ENCODE assay signal across 8 cellular contexts in genomic region chr12:55728185-55728931, GRCh38. TPM values are rescaled to one million over a fixed set of nuclear protein-coding genes. Genes with fewer than 3 reads are reported as not detected.
DNase-seq lines count a peak whose midpoint lies in the region; ATAC-seq and TF ChIP-seq lines count a peak whose summit lies in the region.

No MANE protein-coding gene starts in this region.

- peaks cover 58% of the 10 kb centered on the region for H3K79me2 ChIP-seq in GM23248 (ENCODE audit: insufficient read depth)

- peak overlapping the region; percentile 94 to 99 (median 96) for H3K27ac Mint-ChIP-seq in brain

- H3F3A ChIP-seq in GM23248 (ENCODE audit: insufficient read depth) = peaks cover 51% of the 10 kb centered on the region

- no peaks in the 10 kb centered on the region for H3K9me2 ChIP-seq in GM23248 (ENCODE audit: insufficient read depth)

- H3K27me3 Mint-ChIP-seq in brain = peaks cover 10% of the 10 kb centered on the region

- in situ Hi-C loops in GM23248 (cut with MboI) = no loop called here

- 0 out of 2 replicates have a peak, but pooled peaks cover 3% of the 10 kb centered on the region for H4K20me1 ChIP-seq in GM23248 (ENCODE audit: insufficient read depth)

- H3K4me1 Mint-ChIP-seq in brain = peaks cover 74% of the 10 kb centered on the region

- H3K36me3 Mint-ChIP-seq in brain = peaks cover 31% of the 10 kb centered on the region

- peak; percentile 0 to 2 for ATAC-seq in activated CD4-positive, CD25-positive, alpha-beta regulatory T cell treated with anti-CD3 and anti-CD28 coated beads, Interleukin-2, amount 50 U/mL, for 24 hours

- DNase-seq in activated CD4-positive, CD25-positive, alpha-beta regulatory T cell treated with anti-CD3 and anti-CD28 coated beads, Interleukin-2, amount 50 U/mL, for 72 hours = no peak
- DNase-seq in GM23248 = peak; percentile 74
- peak; percentile 74 for DNase-seq in NCI-H69 (lab: John Stamatoyannopoulos, UW)
- peak; percentile 68 for DNase-seq in iPS-NIHi11 (ENCODE audit: low spot score)
- DNase-seq in superior temporal gyrus (ENCODE audit: extremely low spot score) = no peak

- H3K9ac ChIP-seq in GM23248 (peak overlapping the region; percentile 97), skeletal muscle satellite cell (ENCODE audit: low read depth, low read length) (peak overlapping the region; percentile 95)

- H3K4me3 ChIP-seq in GM23248 = peak overlapping the region; percentile 97
- H3K4me3 ChIP-seq in skeletal muscle satellite cell (ENCODE audit: low read length) = peak overlapping the region; percentile 81

- H3K4me1 ChIP-seq in GM23248 (ENCODE audit: insufficient read depth) = peaks cover 34% of the 10 kb centered on the region
- peaks cover 45% of the 10 kb centered on the region for H3K4me1 ChIP-seq in skeletal muscle satellite cell (ENCODE audit: control insufficient read depth, insufficient read depth, low read length)

- 1% methylated on average over 18 to 55 of the region's 59 CpGs for WGBS in GM23248 (ENCODE audit: low coverage in 1 of 2, low lambda C conversion rate in 2 of 2, missing lambda C conversion rate in 2 of 2), 2 experiments

- peak overlapping the region; percentile 99 for H3K27ac ChIP-seq in GM23248

- H3K36me3 ChIP-seq in GM23248 (ENCODE audit: low read depth) (peaks cover 34% of the 10 kb centered on the region), skeletal muscle satellite cell (ENCODE audit: insufficient read depth, low read length) (peaks cover 47% of the 10 kb centered on the region)

- H2AFZ ChIP-seq in GM23248 = no peak overlapping the region

- H3K9me3 ChIP-seq in GM23248 (ENCODE audit: low read depth) (no peaks in the 10 kb centered on the region), skeletal muscle satellite cell (replicated peaks; ENCODE audit: low read length) (no peaks in the 10 kb centered on the region)

- H3K4me3 Mint-ChIP-seq in brain = peak overlapping the region; percentile 88 to 96 (median 90)

- TF ChIP-seq CTCF in brain (conservative IDR thresholded peaks at IDR 0.05) = no peak

- H3K27me3 ChIP-seq in GM23248 (replicated peaks; ENCODE audit: insufficient read depth) (no peaks in the 10 kb centered on the region), skeletal muscle satellite cell (ENCODE audit: control insufficient read depth, insufficient read depth, low read length) (no peaks in the 10 kb centered on the region)

- H3K9me3 Mint-ChIP-seq in brain = no peaks in the 10 kb centered on the region

- H3K4me2 ChIP-seq in GM23248 (ENCODE audit: unreplicated experiment) (peak overlapping the region; percentile 99), skeletal muscle satellite cell (ENCODE audit: low read length) (peak overlapping the region; percentile 98)

RNA-seq across cellular contexts. Expression of gene CD63, which starts 0.5 kb away (rescaled TPM):
- 1,521 and 1,535 TPM in 2 replicates for total RNA-seq in GM23248 (2014; rRNA removed; shearing (Covaris generic))
- 3,562 and 3,671 TPM in 2 replicates for polyA plus RNA-seq in GM23248 (2016; fragmentation: Nextera tagmentation; extraction: Ambion mirVana)
- polyA plus RNA-seq in brain (ENCODE audit: insufficient read depth, low read depth, low replicate concordance) = 568 TPM
- total RNA-seq in skeletal muscle satellite cell (2012; rRNA removed) = 1,390 and 1,764 TPM in 2 replicates

RNA-seq across cellular contexts. Expression of gene RDH5, which starts 8.2 kb away (rescaled TPM):
- 15.4 and 27.2 TPM in 2 replicates for total RNA-seq in GM23248 (2014; rRNA removed; shearing (Covaris generic))
- polyA plus RNA-seq in GM23248 (2016; fragmentation: Nextera tagmentation; extraction: Ambion mirVana) = 15.6 and 17.6 TPM in 2 replicates
- polyA plus RNA-seq in brain (ENCODE audit: insufficient read depth, low read depth, low replicate concordance) = 2.0 TPM
- 51.0 and 63.1 TPM in 2 replicates for total RNA-seq in skeletal muscle satellite cell (2012; rRNA removed)

RNA-seq across cellular contexts. Expression of gene BLOC1S1, which starts 12.5 kb away (rescaled TPM):
- total RNA-seq in GM23248 (2014; rRNA removed; shearing (Covaris generic)) = 47.6 and 110 TPM in 2 replicates
- polyA plus RNA-seq in GM23248 (2016; fragmentation: Nextera tagmentation; extraction: Ambion mirVana) (193 and 197 TPM in 2 replicates), brain (ENCODE audit: insufficient read depth, low read depth, low replicate concordance) (257 TPM)
- total RNA-seq in skeletal muscle satellite cell (2012; rRNA removed) = 36.0 and 65.9 TPM in 2 replicates

RNA-seq across cellular contexts. Expression of gene GDF11, which starts 14.6 kb away (rescaled TPM):
- total RNA-seq in GM23248 (2014; rRNA removed; shearing (Covaris generic)) = 2.1 and 9.9 TPM in 2 replicates
- polyA plus RNA-seq in GM23248 (2016; fragmentation: Nextera tagmentation; extraction: Ambion mirVana) (0.56 and 0.67 TPM in 2 replicates), brain (ENCODE audit: insufficient read depth, low read depth, low replicate concordance) (26.9 TPM)
- total RNA-seq in skeletal muscle satellite cell (2012; rRNA removed) = 3.3 and 3.7 TPM in 2 replicates

RNA-seq across cellular contexts. Expression of gene ITGA7, which starts 20.7 kb away (rescaled TPM):
- 6.6 and 7.2 TPM in 2 replicates for total RNA-seq in GM23248 (2014; rRNA removed; shearing (Covaris generic))
- polyA plus RNA-seq in GM23248 (2016; fragmentation: Nextera tagmentation; extraction: Ambion mirVana) = 2.0 and 2.1 TPM in 2 replicates
- polyA plus RNA-seq in brain (ENCODE audit: insufficient read depth, low read depth, low replicate concordance) = 17.4 TPM
- 12.4 and 32.1 TPM in 2 replicates for total RNA-seq in skeletal muscle satellite cell (2012; rRNA removed)

Comparison
In these comparisons a context has a peak if more than half of its experiments do, and no peak if none do; other contexts are left out.
1. DNase-seq: peak in GM23248 (single experiment), NCI-H69 (single experiment) and iPS-NIHi11 (single experiment); none in activated CD4-positive, CD25-positive, alpha-beta regulatory T cell treated with anti-CD3 and anti-CD28 coated beads, Interleukin-2, amount 50 U/mL, for 72 hours (single experiment) and superior temporal gyrus (single experiment).